In the genomic region with DNA sequence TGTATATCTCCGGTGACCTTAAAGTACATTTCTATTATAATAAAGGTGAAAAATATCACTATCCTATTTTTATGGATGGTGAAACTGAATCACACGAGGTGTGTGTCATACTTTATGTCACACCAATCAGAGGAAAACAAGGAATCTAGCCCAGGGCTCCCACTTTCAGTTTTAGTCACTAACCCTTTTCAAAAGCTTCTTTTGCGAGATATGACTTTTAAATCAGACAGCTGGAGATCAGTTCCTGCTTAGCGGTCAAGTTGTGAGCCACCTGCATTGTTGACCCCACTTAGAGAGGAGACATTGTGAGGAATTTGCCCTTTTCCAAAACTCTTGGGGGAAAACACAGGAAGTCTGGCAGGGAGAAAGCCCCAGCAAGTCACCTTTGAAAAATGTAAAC, we compare ENCODE assay signal across 16 cellular contexts.
DNase-seq lines count a peak whose midpoint lies in the region; ATAC-seq and TF ChIP-seq lines count a peak whose summit lies in the region.
"Had no signal": no experiment of that assay in that cellular context is flagged by ENCODE, and none has a peak within 500 bp of the region (broad histone marks: within the 10 kb centered on the region; RNA-seq: fewer than 3 reads in every experiment).

No MANE protein-coding gene starts in this region.

- no peaks in the 10 kb centered on the region for H3K36me3 ChIP-seq in brain microvascular endothelial cell (replicated peaks)
- H3K36me3 ChIP-seq in neuron (ENCODE audit: insufficient read depth, low read length), result no peaks in the 10 kb centered on the region
- H3K36me3 ChIP-seq in right atrium auricular region, result no peaks in the 10 kb centered on the region
- H3K36me3 ChIP-seq: heart left ventricle had no signal

- in situ Hi-C loops in brain microvascular endothelial cell (cut with HindIII; ENCODE audit: low pct_ligation_motif_present, low sequenced_read_pairs), result no loop called here

- peaks cover 18% of the 10 kb centered on the region for H3K4me1 ChIP-seq in neuron (ENCODE audit: insufficient read depth, low read length)
- H3K4me1 ChIP-seq in right atrium auricular region, result no peaks in the 10 kb centered on the region
- H3K4me1 ChIP-seq: heart left ventricle had no signal

- H3K4me3 ChIP-seq in brain microvascular endothelial cell (ENCODE audit: low read depth, low read length) (no peak overlapping the region), neuron (ENCODE audit: low read length) (no peak overlapping the region), right atrium auricular region (no peak overlapping the region)
- H3K4me3 ChIP-seq: coronary artery, heart left ventricle, K562, lung had no signal

- H3K27ac ChIP-seq in brain microvascular endothelial cell, result no peak overlapping the region
- H3K27ac ChIP-seq in right atrium auricular region, result no peak overlapping the region
- H3K27ac ChIP-seq: coronary artery, heart left ventricle had no signal

- H2AFZ ChIP-seq in neuron (ENCODE audit: low read depth, low read length), result peak overlapping the region; percentile 10

- peak; percentile 12 for DNase-seq in HPDE6-E6E7 (ENCODE audit: extremely low spot score)
- peak; percentile 37 for DNase-seq in brain microvascular endothelial cell
- DNase-seq in HUDEP-2 (lab: John Stamatoyannopoulos, UW; ENCODE audit: unreplicated experiment in 76 of 76), result no peak
- no peak for DNase-seq in right atrium auricular region (ENCODE audit: low spot score)
- DNase-seq in DMS79 treated with DMSO at 0.1 percent for 48 hours (lab: John Stamatoyannopoulos, UW), result no peak
- DNase-seq: activated naive CD4-positive, alpha-beta T cell treated with anti-CD3 and anti-CD28 coated beads for 36 hours; CD8-positive, alpha-beta memory T cell; heart left ventricle; stimulated activated naive B cell treated with anti-CD40 and anti-IgM and Interleukin-4, amounts not matched to agents 10 μg/mL and 1 μg/mL and 100 μg/mL, for 72 hours; T-helper 17 cell had no signal

- no peaks in the 10 kb centered on the region for H3K9me3 ChIP-seq in neuron (ENCODE audit: low read length)
- no peaks in the 10 kb centered on the region for H3K9me3 ChIP-seq in right atrium auricular region
- H3K9me3 ChIP-seq: heart left ventricle had no signal

- TF ChIP-seq CTCF in brain microvascular endothelial cell (IDR thresholded peaks at IDR 0.05; ENCODE audit: low read depth, low read length, missing control alignments), result no peak
- TF ChIP-seq CTCF in right atrium auricular region (IDR thresholded peaks at IDR 0.05), result no peak

- no peaks in the 10 kb centered on the region for H3K27me3 ChIP-seq in brain microvascular endothelial cell (replicated peaks)
- H3K27me3 ChIP-seq in neuron (ENCODE audit: insufficient read depth, low read length), result no peaks in the 10 kb centered on the region
- H3K27me3 ChIP-seq in right atrium auricular region, result no peaks in the 10 kb centered on the region
- H3K27me3 ChIP-seq: heart left ventricle had no signal

- ATAC-seq in GM18502 (IDR thresholded peaks at IDR 0.05; ENCODE audit: poor library complexity, unreplicated experiment) (peak; percentile 56), HG03439 (IDR thresholded peaks at IDR 0.05; ENCODE audit: unreplicated experiment) (no peak)
- ATAC-seq: heart left ventricle; K562; stimulated activated naive B cell treated with anti-CD40 and anti-IgM and Interleukin-4, amounts not matched to agents 10 μg/mL and 1 μg/mL and 100 μg/mL, for 72 hours; T-helper 17 cell had no signal

Comparison
In these comparisons a context has a peak if more than half of its experiments do, and no peak if none do; other contexts are left out.
1. DNase-seq: peak in HPDE6-E6E7 (single experiment) and brain microvascular endothelial cell (single experiment); none in HUDEP-2 (0 of 76), right atrium auricular region (single experiment) and DMS79 treated with DMSO at 0.1 percent for 48 hours (single experiment).